Comparison of ENCODE assay signal across 22 cellular contexts in the genomic region with DNA sequence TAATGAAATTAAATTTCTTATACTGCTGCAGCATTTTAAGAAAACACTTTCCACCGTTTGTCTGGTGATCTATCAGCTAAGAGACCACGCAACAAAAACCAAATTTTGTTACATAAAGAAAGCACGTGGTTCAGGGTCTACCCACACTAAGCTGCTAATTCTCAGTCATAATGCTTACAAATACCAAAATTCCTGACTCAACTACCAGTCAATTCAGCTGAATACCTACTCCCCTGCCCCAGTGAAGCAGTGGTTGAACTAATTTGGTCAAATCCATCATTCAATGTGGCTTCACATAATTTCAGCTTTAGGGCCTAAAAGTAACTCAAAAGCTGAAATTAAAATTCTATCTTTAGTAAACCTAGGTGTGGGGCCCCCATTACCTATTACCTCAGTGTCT.
"Had no signal": no experiment of that assay in that cellular context is flagged by ENCODE, and none has a peak within 500 bp of the region (broad histone marks: within the 10 kb centered on the region; RNA-seq: fewer than 3 reads in every experiment).

No MANE protein-coding gene starts in this region.

- ATAC-seq: stimulated activated memory B cell treated with anti-CD40 and anti-IgM and Interleukin-4, amounts not matched to agents 10 μg/mL and 1 μg/mL and 100 μg/mL, for 72 hours; stimulated activated naive B cell treated with anti-CD40 and anti-IgM and Interleukin-4, amounts not matched to agents 10 μg/mL and 1 μg/mL and 100 μg/mL, for 72 hours; stimulated activated naive CD8-positive, alpha-beta T cell treated with anti-CD3 and anti-CD28 coated beads, Interleukin-15, amount 100 ng/mL, for 72 hours; upper lobe of right lung had no signal

- H3K9me3 Mint-ChIP-seq: stimulated activated memory B cell treated with anti-CD40 and anti-IgM and Interleukin-4, amounts not matched to agents 10 μg/mL and 1 μg/mL and 100 μg/mL, for 72 hours; stimulated activated naive CD8-positive, alpha-beta T cell treated with anti-CD3 and anti-CD28 coated beads, Interleukin-15, amount 100 ng/mL, for 72 hours; stimulated activated naive CD8-positive, alpha-beta T cell treated with anti-CD3 and anti-CD28 coated beads, Interleukin-15, Interleukin-2, amounts not matched to agents 100 ng/mL and 50 ng/mL, for 24 hours had no signal

- H3K27ac Mint-ChIP-seq: stimulated activated memory B cell treated with anti-CD40 and anti-IgM and Interleukin-4, amounts not matched to agents 10 μg/mL and 1 μg/mL and 100 μg/mL, for 72 hours; stimulated activated naive B cell treated with anti-CD40 and anti-IgM and Interleukin-4, amounts not matched to agents 10 μg/mL and 1 μg/mL and 100 μg/mL, for 72 hours; stimulated activated naive CD8-positive, alpha-beta T cell treated with anti-CD3 and anti-CD28 coated beads, Interleukin-15, amount 100 ng/mL, for 72 hours; stimulated activated naive CD8-positive, alpha-beta T cell treated with anti-CD3 and anti-CD28 coated beads, Interleukin-15, Interleukin-2, amounts not matched to agents 100 ng/mL and 50 ng/mL, for 24 hours; type B pancreatic cell had no signal

- H3K4me1 Mint-ChIP-seq: stimulated activated memory B cell treated with anti-CD40 and anti-IgM and Interleukin-4, amounts not matched to agents 10 μg/mL and 1 μg/mL and 100 μg/mL, for 72 hours; stimulated activated naive CD8-positive, alpha-beta T cell treated with anti-CD3 and anti-CD28 coated beads, Interleukin-15, amount 100 ng/mL, for 72 hours had no signal

- DNase-seq: stimulated activated CD4-positive, alpha-beta T cell treated with anti-CD3 and anti-CD28 coated beads, Interleukin-2, amount 100 ng/mL, for 48 hours; stimulated activated CD4-positive, alpha-beta T cell treated with anti-CD3 and anti-CD28 coated beads, Interleukin-4, amount 100 ng/mL, for 1 hour; stimulated activated CD4-positive, alpha-beta T cell treated with anti-CD3 and anti-CD28 coated beads, Interleukin-4, amount 100 ng/mL, for 24 hours; stimulated activated CD4-positive, alpha-beta T cell treated with anti-CD3 and anti-CD28 coated beads, Interleukin-4, amount 100 ng/mL, for 4 hours; stimulated activated naive B cell treated with anti-CD40 and anti-IgM and Interleukin-4, amounts not matched to agents 10 μg/mL and 1 μg/mL and 100 μg/mL, for 72 hours; stimulated activated naive CD4-positive, alpha-beta T cell; stimulated activated naive CD4-positive, alpha-beta T cell treated with Interleukin-2 at 50 U/mL for 16 hours; stimulated activated naive CD8-positive, alpha-beta T cell treated with anti-CD3 and anti-CD28 coated beads, Interleukin-15, amount 100 ng/mL, for 72 hours; stimulated activated naive CD8-positive, alpha-beta T cell treated with anti-CD3 and anti-CD28 coated beads, Interleukin-15, Interleukin-2, amounts not matched to agents 100 U/mL and 50 U/mL, for 24 hours; stomach; substantia nigra; testis; thyroid gland; tibial artery; transverse colon; trophoblast cell; upper lobe of left lung; upper lobe of right lung; uterus had no signal

- H3K36me3 Mint-ChIP-seq: stimulated activated memory B cell treated with anti-CD40 and anti-IgM and Interleukin-4, amounts not matched to agents 10 μg/mL and 1 μg/mL and 100 μg/mL, for 72 hours; stimulated activated naive B cell treated with anti-CD40 and anti-IgM and Interleukin-4, amounts not matched to agents 10 μg/mL and 1 μg/mL and 100 μg/mL, for 72 hours had no signal

- H3K4me3 Mint-ChIP-seq: stimulated activated memory B cell treated with anti-CD40 and anti-IgM and Interleukin-4, amounts not matched to agents 10 μg/mL and 1 μg/mL and 100 μg/mL, for 72 hours; stimulated activated naive B cell treated with anti-CD40 and anti-IgM and Interleukin-4, amounts not matched to agents 10 μg/mL and 1 μg/mL and 100 μg/mL, for 72 hours; stimulated activated naive CD8-positive, alpha-beta T cell treated with anti-CD3 and anti-CD28 coated beads, Interleukin-15, amount 100 ng/mL, for 72 hours; stimulated activated naive CD8-positive, alpha-beta T cell treated with anti-CD3 and anti-CD28 coated beads, Interleukin-15, Interleukin-2, amounts not matched to agents 100 ng/mL and 50 ng/mL, for 24 hours; type B pancreatic cell had no signal

- H3K27me3 Mint-ChIP-seq: stimulated activated memory B cell treated with anti-CD40 and anti-IgM and Interleukin-4, amounts not matched to agents 10 μg/mL and 1 μg/mL and 100 μg/mL, for 72 hours; stimulated activated naive B cell treated with anti-CD40 and anti-IgM and Interleukin-4, amounts not matched to agents 10 μg/mL and 1 μg/mL and 100 μg/mL, for 72 hours; stimulated activated naive CD8-positive, alpha-beta T cell treated with anti-CD3 and anti-CD28 coated beads, Interleukin-15, amount 100 ng/mL, for 72 hours; stimulated activated naive CD8-positive, alpha-beta T cell treated with anti-CD3 and anti-CD28 coated beads, Interleukin-15, Interleukin-2, amounts not matched to agents 100 ng/mL and 50 ng/mL, for 24 hours; type B pancreatic cell had no signal
